19 cellular contexts compared by ENCODE assay signal in the genomic region with DNA sequence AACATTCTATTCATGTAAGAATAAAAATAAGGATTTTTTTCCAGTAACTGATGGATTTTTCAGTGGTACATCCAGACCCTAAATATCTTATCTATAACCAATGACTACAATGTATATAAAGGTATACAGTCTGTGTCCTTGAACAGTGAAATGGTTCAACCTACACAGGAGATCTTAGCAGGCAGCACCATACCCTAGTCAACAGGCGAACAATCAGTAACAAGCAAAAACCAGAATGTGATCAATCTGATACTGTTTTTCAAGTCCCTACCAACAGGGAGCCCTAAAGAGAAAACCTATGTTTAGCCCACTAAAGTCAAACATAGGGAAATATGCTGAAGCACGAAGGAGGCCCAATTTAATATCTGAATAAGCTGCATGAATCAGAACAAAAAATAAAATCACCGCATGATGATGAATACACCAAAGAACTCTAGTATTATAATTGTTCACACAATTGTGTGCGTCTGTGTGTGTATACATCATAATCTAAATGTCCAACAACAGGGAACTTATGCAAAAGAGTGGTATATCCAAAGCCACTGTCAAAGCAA. TPM values are rescaled to one million over a fixed set of nuclear protein-coding genes. Genes with fewer than 3 reads are reported as not detected.
DNase-seq lines count a peak whose midpoint lies in the region; ATAC-seq and TF ChIP-seq lines count a peak whose summit lies in the region.
"Had no signal": no experiment of that assay in that cellular context is flagged by ENCODE, and none has a peak within 500 bp of the region (broad histone marks: within the 10 kb centered on the region; RNA-seq: fewer than 3 reads in every experiment).

No MANE protein-coding gene starts in this region.

- H3K27ac ChIP-seq in CD4-positive, CD25-positive, alpha-beta regulatory T cell (ENCODE audit: insufficient read depth, low read length, poor library complexity, severe bottlenecking): peak overlapping the region; percentile 41
- H3K27ac ChIP-seq in DND-41 (ENCODE audit: low read length) (peak overlapping the region; percentile 97), stomach (no peak overlapping the region)
- H3K27ac ChIP-seq: adrenal gland, vagina had no signal

- H3K4me1 ChIP-seq in CD4-positive, CD25-positive, alpha-beta regulatory T cell (ENCODE audit: control insufficient read depth, insufficient read depth, low read length, poor library complexity, severe bottlenecking): peaks cover 29% of the 10 kb centered on the region
- peaks cover 79% of the 10 kb centered on the region for H3K4me1 ChIP-seq in DND-41 (ENCODE audit: insufficient read depth, low read length)
- H3K4me1 ChIP-seq in stomach: peaks cover 0 to 19% (median 13%) of the 10 kb centered on the region in 4 donors

- no peaks in the 10 kb centered on the region for H3K27me3 ChIP-seq in CD4-positive, CD25-positive, alpha-beta regulatory T cell (ENCODE audit: control insufficient read depth, insufficient read depth, low read length)
- no peaks in the 10 kb centered on the region for H3K27me3 ChIP-seq in DND-41 (ENCODE audit: insufficient read depth, low read length, poor library complexity)
- no peaks in the 10 kb centered on the region for H3K27me3 ChIP-seq in stomach
- H3K27me3 ChIP-seq: adrenal gland, testis, vagina had no signal

- intact Hi-C loops in stomach (cut with DNase I; ENCODE audit: low total_unique reads): no loop called here

- H3K27me3 Mint-ChIP-seq in CD4-positive, CD25-positive, alpha-beta regulatory T cell: no peaks in the 10 kb centered on the region
- H3K27me3 Mint-ChIP-seq in WTC11 (ENCODE audit: low read depth): no peaks in the 10 kb centered on the region
- H3K27me3 Mint-ChIP-seq: T-cell had no signal

- peaks cover 93% of the 10 kb centered on the region for H3K79me2 ChIP-seq in DND-41 (ENCODE audit: insufficient read depth, low read length)

- no peak for TF ChIP-seq EP300 in stomach (IDR thresholded peaks at IDR 0.05)

- H3K4me1 Mint-ChIP-seq in CD4-positive, CD25-positive, alpha-beta regulatory T cell: peaks cover 44 to 72% (median 58%) of the 10 kb centered on the region in 4 donors
- peaks cover 29% of the 10 kb centered on the region for H3K4me1 Mint-ChIP-seq in WTC11

- TF ChIP-seq CTCF in DND-41 (IDR thresholded peaks at IDR 0.05; ENCODE audit: borderline replicate concordance, extremely low read depth, low read length, poor library complexity, severe bottlenecking): peak; percentile 12
- no peak for TF ChIP-seq CTCF in WTC11 (IDR thresholded peaks at IDR 0.05)
- TF ChIP-seq CTCF in epithelial cell of esophagus (IDR thresholded peaks at IDR 0.05; ENCODE audit: insufficient read depth, low read depth, low read length, missing control alignments): no peak
- TF ChIP-seq CTCF in stomach (IDR thresholded peaks at IDR 0.05): no peak

- 88 to 96% (median 92%) methylated on average over 4 of the region's 4 CpGs for WGBS in stomach, 5 donors

- POLR2A ChIA-PET in WTC11 (lab: Charles Lee): interaction anchor here (0.5 kb wide), 1 partner anchor 25 kb away, joined by 3 read pairs; no protein-coding TSS in a partner anchor

- DNase-seq in CD4-positive, CD25-positive, alpha-beta regulatory T cell: no peak
- DNase-seq in DND-41: no peak
- DNase-seq in WTC11 (ENCODE audit: low spot score): no peak
- DNase-seq in epithelial cell of esophagus (ENCODE audit: low read depth): peak; percentile 46
- no peak for DNase-seq in stomach
- no peak for DNase-seq in cortex of kidney (lab: John Stamatoyannopoulos, UW)
- DNase-seq: adrenal gland, HFFc6, KBM-7, kidney glomerular epithelial cell, NCI-H2227 treated with DMSO at 0.1 percent for 48 hours, NCI-H748 treated with DMSO at 0.1 percent for 48 hours, occipital lobe, SIG-M5, T-cell, testis had no signal

- peaks cover 41% of the 10 kb centered on the region for H3K36me3 Mint-ChIP-seq in CD4-positive, CD25-positive, alpha-beta regulatory T cell
- H3K36me3 Mint-ChIP-seq in WTC11: peaks cover 12% of the 10 kb centered on the region; the same call in 1 of the 2 replicates

- H3K4me2 ChIP-seq in DND-41 (ENCODE audit: insufficient read depth, low read length): peak overlapping the region; percentile 50

- H3K4me3 ChIP-seq in CD4-positive, CD25-positive, alpha-beta regulatory T cell (ENCODE audit: low read depth, low read length): peak overlapping the region; percentile 43
- H3K4me3 ChIP-seq in DND-41 (ENCODE audit: low read depth in 1 of 2, low read length in 2 of 2): peak overlapping the region in 1 of 2 experiments; percentile 5; a peak in 1 of 4 replicates
- no peak overlapping the region for H3K4me3 ChIP-seq in epithelial cell of esophagus (ENCODE audit: low read length)
- no peak overlapping the region for H3K4me3 ChIP-seq in stomach
- H3K4me3 ChIP-seq: adrenal gland, lung, testis, vagina had no signal

- no peaks in the 10 kb centered on the region for H4K20me1 ChIP-seq in DND-41 (ENCODE audit: insufficient read depth, low read length)

- H3K9me3 Mint-ChIP-seq in CD4-positive, CD25-positive, alpha-beta regulatory T cell: no peaks in the 10 kb centered on the region
- H3K9me3 Mint-ChIP-seq in WTC11: no peaks in the 10 kb centered on the region
- H3K9me3 Mint-ChIP-seq: HFFc6, T-cell had no signal

- no peak overlapping the region for H2AFZ ChIP-seq in DND-41 (ENCODE audit: low read depth, low read length)

- TF ChIP-seq POLR2A in stomach (IDR thresholded peaks at IDR 0.05): no peak

- peaks cover 16% of the 10 kb centered on the region for H3K36me3 ChIP-seq in CD4-positive, CD25-positive, alpha-beta regulatory T cell (ENCODE audit: control insufficient read depth, insufficient read depth, low read length)
- peaks cover 35% of the 10 kb centered on the region for H3K36me3 ChIP-seq in DND-41 (ENCODE audit: insufficient read depth, low read length)
- H3K36me3 ChIP-seq in stomach: peaks cover 0 to 34% (median 19%) of the 10 kb centered on the region in 4 donors
- H3K36me3 ChIP-seq: adrenal gland, vagina had no signal

- peak overlapping the region; percentile 55 for H3K9ac ChIP-seq in DND-41 (ENCODE audit: low read depth, low read length)

- no peak for ATAC-seq in CD4-positive, CD25-positive, alpha-beta regulatory T cell (ENCODE audit: low read depth in 2 of 2)
- ATAC-seq in DND-41 (ENCODE audit: insufficient read depth, low read depth) (peak; percentile 50), WTC11 (no peak), HG02588 (IDR thresholded peaks at IDR 0.05; ENCODE audit: unreplicated experiment) (no peak)

- H3K9me3 ChIP-seq in CD4-positive, CD25-positive, alpha-beta regulatory T cell (ENCODE audit: control insufficient read depth in 2 of 2, low read length in 2 of 2): no peaks in the 10 kb centered on the region
- H3K9me3 ChIP-seq in DND-41 (ENCODE audit: insufficient read depth, low read length, severe bottlenecking) (no peaks in the 10 kb centered on the region), stomach (no peaks in the 10 kb centered on the region)
- H3K9me3 ChIP-seq: adrenal gland, testis, vagina had no signal

- CTCF ChIA-PET in WTC11 (lab: Charles Lee): no interaction called here

- peak overlapping the region; percentile 13 to 47 (median 40) for H3K27ac Mint-ChIP-seq in CD4-positive, CD25-positive, alpha-beta regulatory T cell
- H3K27ac Mint-ChIP-seq in WTC11: peak overlapping the region; percentile 39; the same call in 1 of the 2 replicates
- H3K27ac Mint-ChIP-seq: HFFc6 had no signal

- peak overlapping the region in 2 of 4 donors; percentile 1 to 2 for H3K4me3 Mint-ChIP-seq in CD4-positive, CD25-positive, alpha-beta regulatory T cell
- no peak overlapping the region for H3K4me3 Mint-ChIP-seq in WTC11
- H3K4me3 Mint-ChIP-seq: HFFc6 had no signal

TF ChIP-seq in WTC11, 78 proteins besides CTCF, POLR2A, EP300 and RAD21:
- TF ChIP-seq SMAD4 (CRISPR knock-in tag; IDR thresholded peaks at IDR 0.05) (no peak), MLX (CRISPR knock-in tag; IDR thresholded peaks at IDR 0.05) (no peak), ERG (CRISPR knock-in tag; IDR thresholded peaks at IDR 0.05) (no peak), E2F4 (CRISPR knock-in tag; IDR thresholded peaks at IDR 0.05; ENCODE audit: borderline replicate concordance, low read depth) (no peak), NR1H2 (CRISPR knock-in tag; IDR thresholded peaks at IDR 0.05) (no peak), PRRX2 (CRISPR knock-in tag; IDR thresholded peaks at IDR 0.05) (no peak)

RNA-seq across cellular contexts. Expression of gene PTPN2, which starts 26.0 kb away (rescaled TPM):
- total RNA-seq in CD4-positive, CD25-positive, alpha-beta regulatory T cell: 80.4 TPM
- 100 to 1,000 TPM in 1 of 4 donors, 10 to 100 TPM in 3; 62.3 to 110 (median 95.8) TPM for polyA plus RNA-seq in CD4-positive, CD25-positive, alpha-beta regulatory T cell
- 37.7 to 45.3 TPM (median 43.3 TPM) in 3 replicates for total RNA-seq in WTC11 (2021)
- total RNA-seq in stomach: 10 to 100 TPM in 3 of 5 donors, 1 to 10 TPM in 2; 5.8 to 66.7 (median 28.5) TPM
- polyA plus RNA-seq in stomach: 10 to 100 TPM; 20.2 to 32.4 (median 32.2) TPM

Comparison
In these comparisons a context has a peak if more than half of its experiments do, and no peak if none do; other contexts are left out.
1. H3K27ac ChIP-seq: peak in CD4-positive, CD25-positive, alpha-beta regulatory T cell (single experiment) and DND-41 (single experiment); none in stomach (0 of 5).